In genomic region chr1:217026506-217026905, GRCh38 we compare ENCODE assay signal across 28 cellular contexts.
A peak's percentile ranks its signal among the peaks of the same experiment; 100 is the strongest.
DNase-seq lines count a peak whose midpoint lies in the region; ATAC-seq and TF ChIP-seq lines count a peak whose summit lies in the region.
"Had no signal": no experiment of that assay in that cellular context is flagged by ENCODE, and none has a peak within 500 bp of the region (broad histone marks: within the 10 kb centered on the region; RNA-seq: fewer than 3 reads in every experiment).

No MANE protein-coding gene starts in this region.

- no peak overlapping the region for H3K4me3 ChIP-seq in epithelial cell of proximal tubule (ENCODE audit: low read depth, low read length)
- H3K4me3 ChIP-seq: esophagus squamous epithelium, ovary, SJSA1 had no signal

- H3K4me3 Mint-ChIP-seq in nephron: peak overlapping the region in 2 of 3 experiments; percentile 21 to 25
- H3K4me3 Mint-ChIP-seq: activated CD4-positive, alpha-beta memory T cell treated with anti-CD3 and anti-CD28 coated beads, Interleukin-2, amount 10 ng/mL, durations not matched to agents 7 days and 5 days; activated T-helper 17 cell treated with anti-CD3 and anti-CD28 coated beads, Interleukin-2, amount 50 U/mL, for 72 hours; dendritic cell treated with granulocyte-macrophage colony-stimulating factor and Interleukin-4, amounts not matched to agents 40 ng/mL and 50 ng/mL, for 4 days; stimulated activated effector memory CD8-positive, alpha-beta T cell treated with anti-CD3 and anti-CD28 coated beads, Interleukin-12 subunit alpha, Interleukin-12 subunit beta, amount 100 ng/mL, for 72 hours; T-helper 17 cell had no signal

- peak overlapping the region; percentile 89 to 97 (median 90) for H3K27ac Mint-ChIP-seq in nephron
- H3K27ac Mint-ChIP-seq: activated CD4-positive, alpha-beta memory T cell treated with anti-CD3 and anti-CD28 coated beads, Interleukin-2, amount 10 ng/mL, durations not matched to agents 7 days and 5 days; activated naive CD4-positive, alpha-beta T cell treated with anti-CD3 and anti-CD28 coated beads, Interleukin-2, amount 50 U/mL, for 72 hours; activated T-helper 17 cell treated with anti-CD3 and anti-CD28 coated beads, Interleukin-2, amount 50 U/mL, for 72 hours; dendritic cell treated with granulocyte-macrophage colony-stimulating factor and Interleukin-4, amounts not matched to agents 40 ng/mL and 50 ng/mL, for 4 days; stimulated activated effector memory CD8-positive, alpha-beta T cell treated with anti-CD3 and anti-CD28 coated beads, Interleukin-12 subunit alpha, Interleukin-12 subunit beta, amount 100 ng/mL, for 72 hours; T-helper 17 cell had no signal

- peak; percentile 1 for DNase-seq in EH (ENCODE audit: low read depth)
- peak; percentile 6 for DNase-seq in M059J (ENCODE audit: low read depth)
- peak; percentile 81 for DNase-seq in epithelial cell of proximal tubule (ENCODE audit: low read depth)
- DNase-seq in stimulated activated naive CD8-positive, alpha-beta T cell treated with anti-CD3 and anti-CD28 coated beads, Interleukin-15, Interleukin-2, amounts not matched to agents 100 U/mL and 50 U/mL, for 24 hours: no peak
- DNase-seq in activated gamma-delta T cell treated with Interleukin-2 at 50 U/mL for 16 hours: no peak
- DNase-seq: activated CD4-positive, alpha-beta memory T cell treated with anti-CD3 and anti-CD28 coated beads, Interleukin-2, amount 10 ng/mL, durations not matched to agents 7 days and 5 days; activated CD4-positive, CD25-positive, alpha-beta regulatory T cell treated with anti-CD3 and anti-CD28 coated beads, Interleukin-2, amount 50 U/mL, for 72 hours; activated CD8-positive, alpha-beta memory T cell treated with anti-CD3 and anti-CD28 coated beads, Interleukin-2, amount 50 U/mL, for 48 hours; anterior cingulate cortex; caudate nucleus; esophagus squamous epithelium; hippocampal formation; NCI-H1105; NCI-H187 treated with DMSO at 0.1 percent for 48 hours; NCI-H524 treated with DMSO at 0.1 percent for 48 hours; ovary; stimulated activated CD4-positive, alpha-beta T cell treated with anti-CD3 and anti-CD28 coated beads, Interleukin-4, amount 100 ng/mL, for 24 hours; substantia nigra; T-helper 17 cell had no signal

- no peaks in the 10 kb centered on the region for H3K9me3 Mint-ChIP-seq in nephron
- H3K9me3 Mint-ChIP-seq: activated CD4-positive, alpha-beta memory T cell treated with anti-CD3 and anti-CD28 coated beads, Interleukin-2, amount 10 ng/mL, durations not matched to agents 7 days and 5 days had no signal

- ATAC-seq in HG03378 (IDR thresholded peaks at IDR 0.05; ENCODE audit: unreplicated experiment): no peak
- ATAC-seq in HG02885 (IDR thresholded peaks at IDR 0.05; ENCODE audit: poor library complexity, unreplicated experiment): no peak
- ATAC-seq in stimulated activated naive CD8-positive, alpha-beta T cell treated with anti-CD3 and anti-CD28 coated beads, Interleukin-15, Interleukin-2, amounts not matched to agents 100 U/mL and 50 U/mL, for 24 hours: no peak
- ATAC-seq: activated naive CD4-positive, alpha-beta T cell treated with anti-CD3 and anti-CD28 coated beads, Interleukin-2, amount 50 U/mL, for 72 hours; activated T-helper 17 cell treated with anti-CD3 and anti-CD28 coated beads, Interleukin-2, amount 50 U/mL, for 72 hours; stimulated activated effector memory CD8-positive, alpha-beta T cell treated with anti-CD3 and anti-CD28 coated beads, Interleukin-12 subunit alpha, Interleukin-12 subunit beta, amount 100 ng/mL, for 72 hours; T-helper 17 cell had no signal

- TF ChIP-seq CTCF in epithelial cell of proximal tubule (conservative IDR thresholded peaks at IDR 0.05; ENCODE audit: low read depth, low read length) (no peak), nephron (IDR thresholded peaks at IDR 0.05; ENCODE audit: unreplicated experiment in 3 of 3) (no peak)

- H3K4me1 Mint-ChIP-seq in nephron: peaks cover 22% of the 10 kb centered on the region
- H3K4me1 Mint-ChIP-seq: activated T-helper 17 cell treated with anti-CD3 and anti-CD28 coated beads, Interleukin-2, amount 50 U/mL, for 72 hours; stimulated activated effector memory CD8-positive, alpha-beta T cell treated with anti-CD3 and anti-CD28 coated beads, Interleukin-12 subunit alpha, Interleukin-12 subunit beta, amount 100 ng/mL, for 72 hours; T-helper 17 cell had no signal

- no peaks in the 10 kb centered on the region for H3K27me3 Mint-ChIP-seq in nephron (ENCODE audit: low read depth)
- H3K27me3 Mint-ChIP-seq: activated CD4-positive, alpha-beta memory T cell treated with anti-CD3 and anti-CD28 coated beads, Interleukin-2, amount 10 ng/mL, durations not matched to agents 7 days and 5 days; activated T-helper 17 cell treated with anti-CD3 and anti-CD28 coated beads, Interleukin-2, amount 50 U/mL, for 72 hours; T-helper 17 cell had no signal

- H3K36me3 Mint-ChIP-seq in nephron (ENCODE audit: low read depth): no peaks in the 10 kb centered on the region
- H3K36me3 Mint-ChIP-seq: CD14-positive monocyte; stimulated activated effector memory CD8-positive, alpha-beta T cell treated with anti-CD3 and anti-CD28 coated beads, Interleukin-12 subunit alpha, Interleukin-12 subunit beta, amount 100 ng/mL, for 72 hours had no signal

Comparison
In these comparisons a context has a peak if more than half of its experiments do, and no peak if none do; other contexts are left out.
1. DNase-seq: peak in EH (single experiment), M059J (single experiment) and epithelial cell of proximal tubule (single experiment); none in stimulated activated naive CD8-positive, alpha-beta T cell treated with anti-CD3 and anti-CD28 coated beads, Interleukin-15, Interleukin-2, amounts not matched to agents 100 U/mL and 50 U/mL, for 24 hours (single experiment) and activated gamma-delta T cell treated with Interleukin-2 at 50 U/mL for 16 hours (single experiment).